ENCODE assay signal across 22 cellular contexts in the genomic region with DNA sequence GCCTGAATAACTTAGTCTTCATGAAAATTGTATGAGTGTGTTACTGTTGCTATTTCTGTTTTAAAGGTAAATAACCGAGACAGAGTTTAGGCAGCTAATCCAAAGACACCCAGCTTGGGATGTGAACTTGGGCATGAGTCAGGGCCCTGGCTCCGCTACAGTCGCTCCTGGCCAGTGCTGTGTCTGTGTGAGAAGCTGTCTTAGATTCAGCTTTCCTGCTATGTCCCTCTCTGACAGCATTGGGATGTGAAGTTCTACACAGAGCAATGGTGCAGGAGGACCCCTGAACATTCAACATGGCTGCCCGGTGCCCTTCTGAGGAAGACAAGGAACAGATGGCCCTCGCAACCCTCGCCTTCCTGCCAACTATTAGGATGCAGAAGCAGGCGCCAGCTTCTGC. TPM values are rescaled to one million over a fixed set of nuclear protein-coding genes. Genes with fewer than 3 reads are reported as not detected.
DNase-seq lines count a peak whose midpoint lies in the region; ATAC-seq and TF ChIP-seq lines count a peak whose summit lies in the region.
"Had no signal": no experiment of that assay in that cellular context is flagged by ENCODE, and none has a peak within 500 bp of the region (broad histone marks: within the 10 kb centered on the region; RNA-seq: fewer than 3 reads in every experiment).

No MANE protein-coding gene starts in this region.

- H3K4me1 ChIP-seq in SJSA1 (replicated peaks) = peaks cover 25% of the 10 kb centered on the region
- peaks cover 0 to 89% (median 61%) of the 10 kb centered on the region in 4 donors for H3K4me1 ChIP-seq in sigmoid colon

- TF ChIP-seq POLR2A in sigmoid colon (IDR thresholded peaks at IDR 0.05) = no peak

- H3K4me3 ChIP-seq in SJSA1 = no peak overlapping the region
- H3K4me3 ChIP-seq in epithelial cell of esophagus (ENCODE audit: low read length) = no peak overlapping the region
- H3K4me3 ChIP-seq in sigmoid colon = no peak overlapping the region
- H3K4me3 ChIP-seq: GM12878, K562 had no signal

- intact Hi-C loops in sigmoid colon (cut with DNase I) = loop anchor here (1.0 to 5.0 kb wide), 3 partner anchors 48 to 165 kb away; no protein-coding TSS in a partner anchor

- WGBS in sigmoid colon, 2 donors = 94 to 95% methylated on average over 7 of the region's 7 CpGs

- no peak for ATAC-seq in HG02678 (IDR thresholded peaks at IDR 0.05; ENCODE audit: unreplicated experiment)
- ATAC-seq: GM12878, HCT116, K562, SK-N-SH treated with all-trans-retinoic acid at 6 μM for 48 hours had no signal

- TF ChIP-seq CTCF in epithelial cell of esophagus (IDR thresholded peaks at IDR 0.05; ENCODE audit: insufficient read depth, low read depth, low read length, missing control alignments) (no peak), sigmoid colon (IDR thresholded peaks at IDR 0.05) (no peak), GM20000 (IDR thresholded peaks at IDR 0.05; ENCODE audit: extremely low read depth, missing control alignments) (no peak)

- in situ Hi-C loops in G401 (cut with HindIII; ENCODE audit: low sequenced_read_pairs) = no loop called here

- H3K9me3 ChIP-seq in SJSA1 (replicated peaks) = no peaks in the 10 kb centered on the region
- H3K9me3 ChIP-seq in sigmoid colon = no peaks in the 10 kb centered on the region

- no peaks in the 10 kb centered on the region for H3K27me3 ChIP-seq in SJSA1 (replicated peaks)
- H3K27me3 ChIP-seq in sigmoid colon = no peaks in the 10 kb centered on the region

- H3K27ac ChIP-seq in SJSA1 = peak overlapping the region; percentile 22
- peak overlapping the region in 3 of 4 donors; percentile 62 to 88 (median 68) for H3K27ac ChIP-seq in sigmoid colon
- H3K27ac ChIP-seq: RWPE1 had no signal

- no peaks in the 10 kb centered on the region for H3K36me3 ChIP-seq in SJSA1
- H3K36me3 ChIP-seq in sigmoid colon = no peaks in the 10 kb centered on the region

- TF ChIP-seq EP300 in sigmoid colon (IDR thresholded peaks at IDR 0.05) = no peak

- peak; percentile 35 for DNase-seq in G401 (ENCODE audit: low spot score)
- DNase-seq in SJSA1 (ENCODE audit: low read depth in 1 of 2, low spot score in 2 of 2) = no peak
- DNase-seq in epithelial cell of esophagus (ENCODE audit: low read depth) = peak; percentile 46
- DNase-seq in sigmoid colon = peak; percentile 66
- DNase-seq in GM20000 (ENCODE audit: low spot score) = no peak
- no peak for DNase-seq in stimulated activated CD4-positive, alpha-beta T cell treated with anti-CD3 and anti-CD28 coated beads, Interleukin-4, amount 100 ng/mL, for 24 hours
- DNase-seq in effector CD8-positive, alpha-beta T cell (lab: John Stamatoyannopoulos, UW) = no peak
- DNase-seq: CD4-positive, CD25-positive, alpha-beta regulatory T cell; COR-L47; DMS79; GOT3; NCI-H1092; NCI-H1436; NCI-H187 treated with DMSO at 0.1 percent for 48 hours; NCI-H2107; SIG-M5 had no signal

RNA-seq across cellular contexts. Expression of a gene that starts 49.4 kb away (rescaled TPM):
- total RNA-seq in G401 (2014; rRNA removed; shearing (Covaris generic)) = 0.06 TPM in 1 of 2 replicates, not detected in the other
- total RNA-seq in SJSA1 (2014; rRNA removed; shearing (Covaris generic)) = 1.5 and 6.6 TPM in 2 replicates
- 10 to 100 TPM; 34.9 to 48.6 (median 39.8) TPM for total RNA-seq in sigmoid colon
- 10 to 100 TPM in 1 of 3 donors, 1 to 10 TPM in 1, under 1 TPM in 1; 0.92 to 11.1 (median 2.4) TPM for polyA plus RNA-seq in sigmoid colon
- total RNA-seq: CD4-positive, CD25-positive, alpha-beta regulatory T cell; K562 had no signal
- polyA plus RNA-seq: K562 had no signal

Comparison
In these comparisons a context has a peak if more than half of its experiments do, and no peak if none do; other contexts are left out.
1. DNase-seq: peak in G401 (single experiment), epithelial cell of esophagus (single experiment) and sigmoid colon (single experiment); none in SJSA1 (0 of 2), GM20000 (single experiment), stimulated activated CD4-positive, alpha-beta T cell treated with anti-CD3 and anti-CD28 coated beads, Interleukin-4, amount 100 ng/mL, for 24 hours (single experiment) and effector CD8-positive, alpha-beta T cell (single experiment).